8 cellular contexts compared by ENCODE assay signal in the genomic region with DNA sequence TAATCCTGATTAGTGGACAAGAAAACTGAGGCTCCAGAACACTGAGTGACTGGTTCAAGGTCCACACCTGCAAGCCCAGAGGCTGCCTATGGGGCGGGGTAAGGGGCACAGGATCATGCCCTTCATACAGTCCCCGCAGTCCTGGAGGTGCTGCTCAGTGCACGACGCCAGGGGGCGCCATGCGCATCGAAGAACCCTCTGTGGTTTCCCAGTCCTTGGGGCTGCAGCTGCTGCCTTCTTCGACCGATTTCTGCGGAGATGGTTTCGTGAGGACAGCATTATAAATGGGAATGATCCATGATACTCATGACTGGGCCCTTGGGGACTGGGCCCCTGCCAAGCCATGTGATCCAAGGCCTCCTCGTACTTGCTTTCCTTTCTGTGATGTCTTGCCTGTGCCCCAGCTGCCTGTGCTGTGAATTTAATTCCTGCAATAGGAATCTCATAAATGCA. TPM values are rescaled to one million over a fixed set of nuclear protein-coding genes. Genes with fewer than 3 reads are reported as not detected.
DNase-seq lines count a peak whose midpoint lies in the region; ATAC-seq and TF ChIP-seq lines count a peak whose summit lies in the region.

No MANE protein-coding gene starts in this region.

- TF ChIP-seq CTCF in GM12864 (IDR thresholded peaks at IDR 0.05; ENCODE audit: low read depth, low read length, missing control alignments) = peak; percentile 94
- TF ChIP-seq CTCF in body of pancreas (IDR thresholded peaks at IDR 0.05) = peak; percentile 81 to 93 (median 89)

- 1% methylated on average over 12 of the region's 12 CpGs; no CpG with 5 or more reads in 1 of the 2 donors for WGBS in body of pancreas, 2 donors
- whole genome bisulfite sequencing in iPS DF 6.9 (ENCODE audit: insufficient coverage, insufficient read length) = no CpG with 5 or more reads among the region's 12 CpGs

- no peaks in the 10 kb centered on the region for H3K36me3 ChIP-seq in body of pancreas (replicated peaks in 1 of 2; ENCODE audit: insufficient read depth in 1 of 2, low read depth in 2 of 2)
- no peaks in the 10 kb centered on the region for H3K36me3 ChIP-seq in iPS DF 6.9 (ENCODE audit: control insufficient read depth, insufficient read depth, low read length)

- peak; percentile 30 for DNase-seq in GM12864 (ENCODE audit: low read depth)
- DNase-seq in NAMALWA (ENCODE audit: low spot score) = peak; percentile 83
- DNase-seq in SKM-1 (lab: John Stamatoyannopoulos, UW; ENCODE audit: unreplicated experiment) = peak; percentile 19
- peak; percentile 87 to 90 (median 90) for DNase-seq in body of pancreas
- DNase-seq in iPS DF 6.9 (ENCODE audit: low read depth, low spot score) = peak; percentile 93
- peak; percentile 76 for DNase-seq in skeletal muscle cell (ENCODE audit: low read depth)

- no peak for TF ChIP-seq POLR2A in body of pancreas (IDR thresholded peaks at IDR 0.05)

- no peaks in the 10 kb centered on the region for H3K9me3 ChIP-seq in body of pancreas
- H3K9me3 ChIP-seq in iPS DF 6.9 (ENCODE audit: control insufficient read depth, insufficient read depth, low read length) = no peaks in the 10 kb centered on the region

- intact Hi-C loops in body of pancreas (cut with DNase I) = no loop called here

- H3K27ac ChIP-seq in body of pancreas (no peak overlapping the region), iPS DF 6.9 (ENCODE audit: low read length) (no peak overlapping the region)

- peak; percentile 92 for ATAC-seq in body of pancreas
- no peak for ATAC-seq in HG03045 (IDR thresholded peaks at IDR 0.05; ENCODE audit: unreplicated experiment)
- ATAC-seq in GM21737 (IDR thresholded peaks at IDR 0.05; ENCODE audit: unreplicated experiment) = no peak

- peaks cover 11% of the 10 kb centered on the region for H3K4me1 ChIP-seq in body of pancreas
- H3K4me1 ChIP-seq in iPS DF 6.9 (ENCODE audit: control insufficient read depth, insufficient read depth, low read length) = no peaks in the 10 kb centered on the region

- H3K27me3 ChIP-seq in body of pancreas (no peaks in the 10 kb centered on the region), iPS DF 6.9 (ENCODE audit: control insufficient read depth, insufficient read depth, low read length) (no peaks in the 10 kb centered on the region)

- H3K4me3 ChIP-seq in GM12864 (ENCODE audit: low read depth, low read length) (no peak overlapping the region), body of pancreas (no peak overlapping the region), iPS DF 6.9 (ENCODE audit: low read length) (no peak overlapping the region), skeletal muscle cell (ENCODE audit: low read depth, low read length) (no peak overlapping the region)

RNA-seq across cellular contexts. Expression of gene ARHGEF10L, which starts 37.1 kb away (rescaled TPM):
- total RNA-seq in body of pancreas = 10 to 100 TPM; 81.4 to 93.1 TPM

Comparison
In these comparisons a context has a peak if more than half of its experiments do, and no peak if none do; other contexts are left out.
1. DNase-seq: peak in every context shown above with its lines; median percentile 93 in iPS DF 6.9; 90 in body of pancreas; 83 in NAMALWA; 76 in skeletal muscle cell; 30 in GM12864; 19 in SKM-1.